15 cellular contexts compared by ENCODE assay signal in the genomic region with DNA sequence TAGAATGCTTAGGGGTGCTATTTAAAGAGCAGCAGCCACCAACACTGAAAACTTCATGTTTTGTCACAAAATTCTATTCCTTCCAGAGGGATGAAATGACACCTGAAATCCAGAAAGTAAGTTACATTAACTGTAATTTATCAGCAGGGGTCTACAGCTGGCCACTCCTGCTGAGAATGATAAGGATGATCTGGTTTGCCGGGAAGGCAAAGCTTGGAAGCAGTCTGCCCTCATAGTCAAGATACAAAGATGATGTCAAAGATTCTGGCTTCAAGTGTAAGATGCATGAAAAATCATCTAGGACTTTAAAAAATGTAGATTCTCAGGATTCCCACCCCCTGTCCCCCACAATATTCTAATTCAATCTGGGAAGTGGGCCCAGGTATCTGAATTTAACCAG. TPM values are rescaled to one million over a fixed set of nuclear protein-coding genes. Genes with fewer than 3 reads are reported as not detected.
DNase-seq lines count a peak whose midpoint lies in the region; ATAC-seq and TF ChIP-seq lines count a peak whose summit lies in the region.
"Had no signal": no experiment of that assay in that cellular context is flagged by ENCODE, and none has a peak within 500 bp of the region (broad histone marks: within the 10 kb centered on the region; RNA-seq: fewer than 3 reads in every experiment).

No MANE protein-coding gene starts in this region.

- peaks cover 9% of the 10 kb centered on the region for H3F3A ChIP-seq in SK-N-SH (replicated peaks; ENCODE audit: insufficient read depth)

- H3K36me3 ChIP-seq in SK-N-SH (replicated peaks in 1 of 2; ENCODE audit: control insufficient read depth in 1 of 2, insufficient read depth in 2 of 2, low read length in 1 of 2) (peaks cover 11 to 30% of the 10 kb centered on the region in 2 experiments), brain microvascular endothelial cell (replicated peaks) (peaks cover 12% of the 10 kb centered on the region), muscle layer of colon (ENCODE audit: insufficient read depth, low read length) (peaks cover 20% of the 10 kb centered on the region), transverse colon (peaks cover 0 to 15% (median 5%) of the 10 kb centered on the region in 4 donors)

- peaks cover 11 to 20% of the 10 kb centered on the region in 2 experiments for H3K4me1 ChIP-seq in SK-N-SH (ENCODE audit: control insufficient read depth in 1 of 2, insufficient read depth in 2 of 2, low read depth in 1 of 2, low read length in 1 of 2)
- peaks cover 54% of the 10 kb centered on the region for H3K4me1 ChIP-seq in muscle layer of colon (ENCODE audit: insufficient read depth, low read length)
- peaks cover 0 to 11% (median 6%) of the 10 kb centered on the region in 4 donors for H3K4me1 ChIP-seq in transverse colon

- intact Hi-C loops in transverse colon (cut with DNase I; ENCODE audit: low total_unique reads) (loop anchor here (5.0 to 10.0 kb wide), 2 partner anchors 117 to 180 kb away; partner anchors contain the start of gene ACTN1), dorsolateral prefrontal cortex (cut with DNase I) (loop anchor here in 1 of 2 donors (10.0 kb wide), 1 partner anchor 180 kb away; no protein-coding TSS in a partner anchor)

- POLR2A ChIA-PET in SK-N-SH (lab: Yijun Ruan, JAX), result no interaction called here

- H2AFZ ChIP-seq in SK-N-SH (ENCODE audit: low read depth), result no peak overlapping the region

- no peaks in the 10 kb centered on the region for H4K20me1 ChIP-seq in SK-N-SH (ENCODE audit: insufficient read depth)

- H3K9me3 ChIP-seq in SK-N-SH, result no peaks in the 10 kb centered on the region
- H3K9me3 ChIP-seq in muscle layer of colon (ENCODE audit: low read length), result no peaks in the 10 kb centered on the region
- no peaks in the 10 kb centered on the region for H3K9me3 ChIP-seq in transverse colon
- H3K9me3 ChIP-seq: mucosa of descending colon, right atrium auricular region had no signal

- H3K79me2 ChIP-seq in SK-N-SH (ENCODE audit: insufficient read depth), result peaks cover 8% of the 10 kb centered on the region

- H3K4me3 ChIP-seq in SK-N-SH (ENCODE audit: low read depth in 2 of 2, low read length in 1 of 2), result no peak overlapping the region
- no peak overlapping the region for H3K4me3 ChIP-seq in brain microvascular endothelial cell (ENCODE audit: low read depth, low read length)
- H3K4me3 ChIP-seq in muscle layer of colon (ENCODE audit: low read depth in 1 of 2, low read length in 2 of 2), result no peak overlapping the region
- no peak overlapping the region for H3K4me3 ChIP-seq in transverse colon
- H3K4me3 ChIP-seq in dorsolateral prefrontal cortex, result no peak overlapping the region
- H3K4me3 ChIP-seq: mucosa of descending colon, right atrium auricular region, SK-N-MC had no signal

- H3K27ac ChIP-seq in SK-N-SH (ENCODE audit: low read depth in 2 of 2, low read length in 1 of 2) (peak overlapping the region in 1 of 2 experiments; percentile 66; a peak in 2 of 4 replicates), brain microvascular endothelial cell (peak overlapping the region; percentile 91), muscle layer of colon (ENCODE audit: low read depth, low read length) (peak overlapping the region; percentile 8), transverse colon (peak overlapping the region in 3 of 4 donors; percentile 49 to 56 (median 53)), dorsolateral prefrontal cortex (peak overlapping the region in 24 of 59 donors; percentile 4 to 73 (median 42))
- H3K27ac ChIP-seq: 22Rv1, right atrium auricular region, SK-N-MC, WERI-Rb-1 had no signal

- H3K4me2 ChIP-seq in SK-N-SH, result peak overlapping the region; percentile 27

- H3K27me3 ChIP-seq in SK-N-SH (ENCODE audit: insufficient read depth), result no peaks in the 10 kb centered on the region
- no peaks in the 10 kb centered on the region for H3K27me3 ChIP-seq in brain microvascular endothelial cell (replicated peaks)
- H3K27me3 ChIP-seq in muscle layer of colon (ENCODE audit: control insufficient read depth in 1 of 2, insufficient read depth in 2 of 2, low read length in 2 of 2), result no peaks in the 10 kb centered on the region
- no peaks in the 10 kb centered on the region for H3K27me3 ChIP-seq in transverse colon
- no peaks in the 10 kb centered on the region for H3K27me3 ChIP-seq in dorsolateral prefrontal cortex
- H3K27me3 ChIP-seq: right atrium auricular region had no signal

- DNase-seq in SK-N-SH, result no peak
- DNase-seq in brain microvascular endothelial cell, result peak; percentile 40
- no peak for DNase-seq in transverse colon
- DNase-seq in dorsolateral prefrontal cortex, result no peak
- DNase-seq: activated CD8-positive, alpha-beta memory T cell treated with anti-CD3 and anti-CD28 coated beads, Interleukin-2, amount 10 ng/mL, durations not matched to agents 7 days and 5 days; mucosa of descending colon; stimulated activated naive CD8-positive, alpha-beta T cell treated with anti-CD3 and anti-CD28 coated beads, Interleukin-15, amount 100 ng/mL, for 72 hours; WERI-Rb-1 had no signal

- ATAC-seq in SK-N-SH treated with all-trans-retinoic acid at 6 μM for 48 hours (no peak), GM18498 (IDR thresholded peaks at IDR 0.05; ENCODE audit: unreplicated experiment) (no peak), GM21447 (IDR thresholded peaks at IDR 0.05; ENCODE audit: unreplicated experiment) (no peak)
- ATAC-seq: activated CD8-positive, alpha-beta memory T cell treated with anti-CD3 and anti-CD28 coated beads, Interleukin-2, amount 10 ng/mL, durations not matched to agents 7 days and 5 days; stimulated activated naive CD8-positive, alpha-beta T cell treated with anti-CD3 and anti-CD28 coated beads, Interleukin-15, amount 100 ng/mL, for 72 hours had no signal

- H3K9ac ChIP-seq in SK-N-SH (no peak overlapping the region), muscle layer of colon (ENCODE audit: low read length) (no peak overlapping the region)

- TF ChIP-seq CTCF in SK-N-SH (IDR thresholded peaks at IDR 0.05) (no peak), brain microvascular endothelial cell (IDR thresholded peaks at IDR 0.05; ENCODE audit: low read depth, low read length, missing control alignments) (no peak), transverse colon (IDR thresholded peaks at IDR 0.05) (no peak), dorsolateral prefrontal cortex (IDR thresholded peaks at IDR 0.05 in 54 of 56, conservative IDR thresholded peaks at IDR 0.05 in 2 of 56; ENCODE audit: low read depth in 1 of 56, partially characterized antibody in 56 of 56) (no peak)

- TF ChIP-seq EP300 in SK-N-SH (IDR thresholded peaks at IDR 0.05; ENCODE audit: borderline replicate concordance in 1 of 2, low read depth in 1 of 2, low read length in 1 of 2), result no peak
- TF ChIP-seq EP300 in transverse colon (IDR thresholded peaks at IDR 0.05; ENCODE audit: low read depth), result no peak

- in situ Hi-C loops in brain microvascular endothelial cell (cut with HindIII; ENCODE audit: low pct_ligation_motif_present, low sequenced_read_pairs) (loop anchor here (25.0 kb wide), 1 partner anchor 207 kb away; no protein-coding TSS in a partner anchor), transverse colon (cut with MboI; ENCODE audit: low pct_ligation_motif_present in 1 of 4, low pct_unique_long_range_greater_than_20kb in 1 of 4, low sequenced_read_pairs in 3 of 4) (loop anchor here in 3 of 4 donors (10.0 to 25.0 kb wide), 2 partner anchors 180 to 182 kb away; no protein-coding TSS in a partner anchor)

- no peaks in the 10 kb centered on the region for H3K9me2 ChIP-seq in SK-N-SH

- 100% methylated on average over 1 of the region's 1 CpG for WGBS in SK-N-SH (ENCODE audit: low lambda C conversion rate)
- WGBS in transverse colon (ENCODE audit: low coverage in 1 of 2), 2 donors, result 84 to 100% methylated on average over 1 of the region's 1 CpG

- CTCF ChIA-PET in SK-N-SH (lab: Yijun Ruan, JAX), result interaction anchor here (1.0 to 1.7 kb wide), 7 partner anchors 10 to 231 kb away, joined by 3 to 6 read pairs (median 4); no protein-coding TSS in a partner anchor

- TF ChIP-seq POLR2A in transverse colon (IDR thresholded peaks at IDR 0.05), result no peak

- TF ChIP-seq RAD21 in SK-N-SH (IDR thresholded peaks at IDR 0.05; ENCODE audit: low read length), result no peak

TF ChIP-seq in SK-N-SH, 30 proteins besides CTCF, POLR2A, EP300 and RAD21 (continues in another document):
- TF ChIP-seq, protein P1, sequence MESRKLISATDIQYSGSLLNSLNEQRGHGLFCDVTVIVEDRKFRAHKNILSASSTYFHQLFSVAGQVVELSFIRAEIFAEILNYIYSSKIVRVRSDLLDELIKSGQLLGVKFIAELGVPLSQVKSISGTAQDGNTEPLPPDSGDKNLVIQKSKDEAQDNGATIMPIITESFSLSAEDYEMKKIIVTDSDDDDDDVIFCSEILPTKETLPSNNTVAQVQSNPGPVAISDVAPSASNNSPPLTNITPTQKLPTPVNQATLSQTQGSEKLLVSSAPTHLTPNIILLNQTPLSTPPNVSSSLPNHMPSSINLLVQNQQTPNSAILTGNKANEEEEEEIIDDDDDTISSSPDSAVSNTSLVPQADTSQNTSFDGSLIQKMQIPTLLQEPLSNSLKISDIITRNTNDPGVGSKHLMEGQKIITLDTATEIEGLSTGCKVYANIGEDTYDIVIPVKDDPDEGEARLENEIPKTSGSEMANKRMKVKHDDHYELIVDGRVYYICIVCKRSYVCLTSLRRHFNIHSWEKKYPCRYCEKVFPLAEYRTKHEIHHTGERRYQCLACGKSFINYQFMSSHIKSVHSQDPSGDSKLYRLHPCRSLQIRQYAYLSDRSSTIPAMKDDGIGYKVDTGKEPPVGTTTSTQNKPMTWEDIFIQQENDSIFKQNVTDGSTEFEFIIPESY (IDR thresholded peaks at IDR 0.05; ENCODE audit: borderline replicate concordance, low read depth), result no peak
- TF ChIP-seq NFIC (IDR thresholded peaks at IDR 0.05; ENCODE audit: borderline replicate concordance), result no peak

TF ChIP-seq in SK-N-SH treated with all-trans-retinoic acid at 6 μM for 48 hours, 23 proteins besides CTCF, POLR2A, EP300 and RAD21 (continues in another document):
- no peak for TF ChIP-seq ARNTL (CRISPR knock-in tag; IDR thresholded peaks at IDR 0.05; ENCODE audit: borderline replicate concordance, low read depth)
- TF ChIP-seq ZNF8 (CRISPR knock-in tag; IDR thresholded peaks at IDR 0.05), result no peak
- no peak for TF ChIP-seq SNAI2 (CRISPR knock-in tag; IDR thresholded peaks at IDR 0.05)
- TF ChIP-seq CSDC2 (CRISPR knock-in tag; IDR thresholded peaks at IDR 0.05), result no peak
- TF ChIP-seq ZFP30 (CRISPR knock-in tag; IDR thresholded peaks at IDR 0.05), result no peak
- no peak for TF ChIP-seq ZNF565 (CRISPR knock-in tag; conservative IDR thresholded peaks at IDR 0.05; ENCODE audit: low read depth)

RNA-seq across cellular contexts. Expression of gene DCAF5, which starts 58.4 kb away (rescaled TPM):
- polyA plus RNA-seq in SK-N-SH (2012; rRNA removed), result 26.7 and 29.2 TPM in 2 replicates
- polyA plus RNA-seq in SK-N-SH (2012; cell fraction: cytosol; rRNA removed), result 12.2 and 17.4 TPM in 2 replicates
- polyA plus RNA-seq in SK-N-SH (2012; cell fraction: nucleus; rRNA removed), result 92.7 and 97.2 TPM in 2 replicates
- 10 to 100 TPM; 25.1 to 70.3 (median 42.7) TPM for total RNA-seq in transverse colon
- 10 to 100 TPM; 31.5 to 56.2 (median 42.1) TPM for total RNA-seq in dorsolateral prefrontal cortex
